Comparison of ENCODE assay signal across 8 cellular contexts in genomic region chr1:1231400-1232223, GRCh38. TPM values are rescaled to one million over a fixed set of nuclear protein-coding genes. Genes with fewer than 3 reads are reported as not detected.
DNase-seq lines count a peak whose midpoint lies in the region; ATAC-seq, FAIRE-seq and TF ChIP-seq lines count a peak whose summit lies in the region.

Gene SDF4 (minus strand): TSS chr1:1232001. CDS start chr1:1228772, 3,229 bp downstream.

- WGBS in HepG2 (ENCODE audit: low lambda C conversion rate): 0% methylated on average over 5 of the region's 103 CpGs

- POLR2A ChIA-PET in HepG2 (lab: Yijun Ruan, JAX): interaction anchor here (0.9 to 2.7 kb wide), 12 partner anchors 8 to 231 kb away, joined by 3 to 25 read pairs (median 6); partner anchors contain the start of genes C1orf159, HES4 and UBE2J2

- H3K27me3 Mint-ChIP-seq in CD4-positive, CD25-positive, alpha-beta regulatory T cell: no peaks in the 10 kb centered on the region

- no TSS peak for BruUV-seq in HepG2 (replicated peaks; lab: Mats Ljungman, UMichigan)

- peak within 1 kb of the TSS; percentile 80 to 96 (median 94) for H3K27ac Mint-ChIP-seq in CD4-positive, CD25-positive, alpha-beta regulatory T cell

- intact Hi-C loops in HepG2 (cut with micrococcal nuclease; ENCODE audit: unreplicated experiment): loop anchor here (5.0 to 10.0 kb wide), 3 partner anchors 57 to 227 kb away; partner anchors contain the start of genes HES4 and TTLL10

- TF ChIP-seq RAD21 in HepG2 (CRISPR knock-in tag; IDR thresholded peaks at IDR 0.05): peak; percentile 67

- peak within 1 kb of the TSS; percentile 85 for H3K4me2 ChIP-seq in HepG2 (ENCODE audit: low read depth, low read length)

- peak within 1 kb of the TSS; percentile 94 for H3K4me3 ChIP-seq in CD4-positive, CD25-positive, alpha-beta regulatory T cell (ENCODE audit: low read depth, low read length)
- H3K4me3 ChIP-seq in HepG2 (replicated peaks in 1 of 3; ENCODE audit: insufficient read depth in 1 of 3, low read depth in 2 of 3, low read length in 3 of 3): peak within 1 kb of the TSS; percentile 73 to 93 (median 91)

- no peaks in the 10 kb centered on the region for H3K9me3 ChIP-seq in CD4-positive, CD25-positive, alpha-beta regulatory T cell (ENCODE audit: control insufficient read depth in 2 of 2, low read length in 2 of 2)
- no peaks in the 10 kb centered on the region for H3K9me3 ChIP-seq in HepG2 (ENCODE audit: low read length)

- no peaks in the 10 kb centered on the region for H4K20me1 ChIP-seq in HepG2 (ENCODE audit: insufficient read depth, low read length)

- H3K79me2 ChIP-seq in HepG2 (ENCODE audit: insufficient read depth, low read length): peaks cover 41% of the 10 kb centered on the region

- H3K9me3 Mint-ChIP-seq in CD4-positive, CD25-positive, alpha-beta regulatory T cell: no peaks in the 10 kb centered on the region

- peak; percentile 95 to 99 (median 96) for DNase-seq in CD4-positive, CD25-positive, alpha-beta regulatory T cell
- DNase-seq in NCI-H82 (lab: John Stamatoyannopoulos, UW) (peak; percentile 97), dermis blood vessel endothelial cell (peak; percentile 98), HepG2 (ENCODE audit: low spot score) (peak; percentile 88)
- peak; percentile 96 for DNase-seq in activated CD4-positive, alpha-beta T cell treated with anti-CD3 and anti-CD28 coated beads, Interleukin-2, amount 50 U/mL, for 48 hours
- peak; percentile 92 to 93 for DNase-seq in stimulated activated CD4-positive, alpha-beta T cell treated with anti-CD3 and anti-CD28 coated beads, Interleukin-2, amount 100 ng/mL, for 48 hours

- CTCF ChIA-PET in HepG2 (lab: Yijun Ruan, JAX; ENCODE audit: low intra/inter-chr PET ratio, low total read pairs): interaction anchor here (0.8 to 2.1 kb wide), 3 partner anchors 108 to 110 kb away, joined by 3 to 5 read pairs (median 3); no protein-coding TSS in a partner anchor

- peaks cover 18% of the 10 kb centered on the region for H3K36me3 ChIP-seq in CD4-positive, CD25-positive, alpha-beta regulatory T cell (ENCODE audit: control insufficient read depth, insufficient read depth, low read length)
- peaks cover 12 to 20% of the 10 kb centered on the region in 2 experiments; a peak in 4 of 5 replicates for H3K36me3 ChIP-seq in HepG2 (replicated peaks in 1 of 2; ENCODE audit: control insufficient read depth in 1 of 2, insufficient read depth in 2 of 2, low read length in 2 of 2)

- TF ChIP-seq CTCF in HepG2 (CRISPR knock-in tag; IDR thresholded peaks at IDR 0.05): 0 out of 2 replicates have a peak, but pooled peaks have one; percentile 3

- peak in 1 of 2 experiments; percentile 68; a peak in 2 of 4 replicates for TF ChIP-seq POLR2A in HepG2 (IDR thresholded peaks at IDR 0.05; ENCODE audit: insufficient read depth in 1 of 2, low read depth in 2 of 2, low read length in 2 of 2)

- no peaks in the 10 kb centered on the region for H3K27me3 ChIP-seq in CD4-positive, CD25-positive, alpha-beta regulatory T cell (ENCODE audit: control insufficient read depth, insufficient read depth, low read length)
- no peaks in the 10 kb centered on the region; a peak in 2 of 5 replicates for H3K27me3 ChIP-seq in HepG2 (ENCODE audit: control insufficient read depth in 1 of 2, insufficient read depth in 2 of 2, low read length in 2 of 2)

- FAIRE-seq in HepG2 (lab: Jason Lieb, UNC): peak; percentile 36

- H3K9ac ChIP-seq in HepG2 (ENCODE audit: insufficient read depth, low read depth, low read length): peak within 1 kb of the TSS; percentile 98

- H3K36me3 Mint-ChIP-seq in CD4-positive, CD25-positive, alpha-beta regulatory T cell: peaks cover 3% of the 10 kb centered on the region

- H2AFZ ChIP-seq in HepG2 (ENCODE audit: low read length): no peak within 1 kb of the TSS

- TF ChIP-seq EP300 in HepG2 (IDR thresholded peaks at IDR 0.05; ENCODE audit: low read depth in 2 of 2, low read length in 2 of 2): no peak
- TF ChIP-seq EP300 in HepG2 (CRISPR knock-in tag; IDR thresholded peaks at IDR 0.05; ENCODE audit: borderline replicate concordance): peak; percentile 53; the same call in 1 of the 2 replicates

- H3K4me1 ChIP-seq in CD4-positive, CD25-positive, alpha-beta regulatory T cell (ENCODE audit: control insufficient read depth, insufficient read depth, low read length, poor library complexity, severe bottlenecking): peaks cover 29% of the 10 kb centered on the region
- peaks cover 58% of the 10 kb centered on the region for H3K4me1 ChIP-seq in HepG2 (ENCODE audit: insufficient read depth, low read length)

- in situ Hi-C loops in HepG2 (cut with HindIII; ENCODE audit: extremely low pct_ligation_motif_present, low pct_unique_long_range_greater_than_20kb): no loop called here

- H3K4me3 Mint-ChIP-seq in CD4-positive, CD25-positive, alpha-beta regulatory T cell: peak within 1 kb of the TSS; percentile 95 to 100 (median 96)

- peak; percentile 96 for ATAC-seq in CD4-positive, CD25-positive, alpha-beta regulatory T cell (ENCODE audit: low read depth in 2 of 2)
- ATAC-seq in GM19452 (IDR thresholded peaks at IDR 0.05; ENCODE audit: unreplicated experiment): peak; percentile 88
- peak; percentile 43 for ATAC-seq in HG03575 (IDR thresholded peaks at IDR 0.05; ENCODE audit: extremely low read depth, insufficient number of reproducible peaks, low FRiP score, unreplicated experiment)
- peak; percentile 84 for ATAC-seq in HepG2

- H3K27ac ChIP-seq in CD4-positive, CD25-positive, alpha-beta regulatory T cell (ENCODE audit: insufficient read depth, low read length, poor library complexity, severe bottlenecking): peak within 1 kb of the TSS; percentile 93
- peak within 1 kb of the TSS; percentile 88 for H3K27ac ChIP-seq in HepG2 (ENCODE audit: extremely low read length, insufficient read depth, low read length)

- peaks cover 0 to 49% (median 15%) of the 10 kb centered on the region in 4 donors for H3K4me1 Mint-ChIP-seq in CD4-positive, CD25-positive, alpha-beta regulatory T cell

TF ChIP-seq in HepG2, 621 proteins besides CTCF, POLR2A, EP300 and RAD21 (continues in another document):
- no peak for TF ChIP-seq ZNF644 (CRISPR knock-in tag; IDR thresholded peaks at IDR 0.05; ENCODE audit: low read depth)
- no peak for TF ChIP-seq SP1 (IDR thresholded peaks at IDR 0.05)
- TF ChIP-seq SP1 (CRISPR knock-in tag; IDR thresholded peaks at IDR 0.05): peak; percentile 61; the same call in 1 of the 2 replicates
- 0 out of 2 replicates have a peak, but pooled peaks have one; percentile 11 for TF ChIP-seq HDAC2 (CRISPR knock-in tag; IDR thresholded peaks at IDR 0.05)
- TF ChIP-seq HOXA3 (CRISPR knock-in tag; IDR thresholded peaks at IDR 0.05): peak; percentile 100
- peak; percentile 59 for TF ChIP-seq ZNF205 (CRISPR knock-in tag; IDR thresholded peaks at IDR 0.05)
- no peak for TF ChIP-seq U2AF1 (optimal IDR thresholded peaks at IDR 0.05; ENCODE audit: low read depth, low read length)
- peak; percentile 81 for TF ChIP-seq UBTF (CRISPR knock-in tag; IDR thresholded peaks at IDR 0.05)
- no peak for TF ChIP-seq ZSCAN12 (CRISPR knock-in tag; IDR thresholded peaks at IDR 0.05)

RNA-seq across cellular contexts. Expression of gene SDF4, which starts in this region (rescaled TPM):
- 165 TPM for total RNA-seq in CD4-positive, CD25-positive, alpha-beta regulatory T cell
- 100 to 1,000 TPM in 2 of 4 donors, 10 to 100 TPM in 2; 70.3 to 113 (median 91.6) TPM for polyA plus RNA-seq in CD4-positive, CD25-positive, alpha-beta regulatory T cell
- total RNA-seq in dermis blood vessel endothelial cell (122 and 160 TPM in 2 replicates), HepG2 (2016; rRNA removed; fragmentation: Illumina TruSeq; extraction: Trizol) (45.3 and 107 TPM in 2 replicates)
- total RNA-seq in HepG2 (2016; cell fraction: cytosol; rRNA removed; fragmentation: Illumina TruSeq; extraction: Trizol; ENCODE audit: low read depth): 39.1 and 57.0 TPM in 2 replicates
- total RNA-seq in HepG2 (2016; cell fraction: insoluble cytoplasmic fraction; rRNA removed; fragmentation: Illumina TruSeq; extraction: Trizol): 40.3 and 115 TPM in 2 replicates
- total RNA-seq in HepG2 (2016; cell fraction: membrane; rRNA removed; fragmentation: Illumina TruSeq; extraction: Trizol): 58.4 and 92.5 TPM in 2 replicates
- 75.1 and 80.9 TPM in 2 replicates for total RNA-seq in HepG2 (2016; cell fraction: nucleus; rRNA removed; fragmentation: Illumina TruSeq; extraction: Trizol)
- 80.8 and 99.6 TPM in 2 replicates for polyA plus RNA-seq in HepG2 (2011; rRNA removed)
- polyA plus RNA-seq in HepG2 (2011; cell fraction: cytosol; rRNA removed): 96.4 and 116 TPM in 2 replicates
- polyA plus RNA-seq in HepG2 (2011; cell fraction: nucleus; rRNA removed): 152 and 158 TPM in 2 replicates
- 87.3 and 109 TPM in 2 replicates for polyA plus RNA-seq in HepG2 (2012)
- 40.0 and 62.7 TPM in 2 replicates for polyA plus RNA-seq in HepG2 (2016; cell fraction: cytosol; fragmentation: Illumina TruSeq; extraction: Trizol; ENCODE audit: low read depth)
- polyA plus RNA-seq in HepG2 (2016; cell fraction: insoluble cytoplasmic fraction; fragmentation: Illumina TruSeq; extraction: Trizol; ENCODE audit: low read depth): 61.8 and 64.5 TPM in 2 replicates
- 59.1 and 86.8 TPM in 2 replicates for polyA plus RNA-seq in HepG2 (2016; cell fraction: membrane; fragmentation: Illumina TruSeq; extraction: Trizol; ENCODE audit: low read depth)
- 181 and 198 TPM in 2 replicates for polyA plus RNA-seq in HepG2 (2016; cell fraction: nucleus; fragmentation: Illumina TruSeq; extraction: Trizol; ENCODE audit: insufficient read depth, low read depth)
- 30.8 and 94.7 TPM in 2 replicates for polyA minus RNA-seq in HepG2 (2011; rRNA and poly(A)+ RNA removed; ENCODE audit: low replicate concordance)
- 43.9 and 48.3 TPM in 2 replicates for polyA minus RNA-seq in HepG2 (2011; cell fraction: cytosol; rRNA and poly(A)+ RNA removed)
- 48.9 and 53.8 TPM in 2 replicates for polyA minus RNA-seq in HepG2 (2011; cell fraction: nucleus; rRNA and poly(A)+ RNA removed)

Comparison
In these comparisons a context has a peak if more than half of its experiments do, and no peak if none do; other contexts are left out.
1. Peak in every context shown above with its lines: DNase-seq, ATAC-seq, H3K4me3 ChIP-seq and H3K27ac ChIP-seq.
2. ATAC-seq: peak in every context shown above with its lines; median percentile 96 in CD4-positive, CD25-positive, alpha-beta regulatory T cell; 88 in GM19452; 84 in HepG2; 43 in HG03575.